8 cellular contexts compared by ENCODE assay signal in the genomic region with DNA sequence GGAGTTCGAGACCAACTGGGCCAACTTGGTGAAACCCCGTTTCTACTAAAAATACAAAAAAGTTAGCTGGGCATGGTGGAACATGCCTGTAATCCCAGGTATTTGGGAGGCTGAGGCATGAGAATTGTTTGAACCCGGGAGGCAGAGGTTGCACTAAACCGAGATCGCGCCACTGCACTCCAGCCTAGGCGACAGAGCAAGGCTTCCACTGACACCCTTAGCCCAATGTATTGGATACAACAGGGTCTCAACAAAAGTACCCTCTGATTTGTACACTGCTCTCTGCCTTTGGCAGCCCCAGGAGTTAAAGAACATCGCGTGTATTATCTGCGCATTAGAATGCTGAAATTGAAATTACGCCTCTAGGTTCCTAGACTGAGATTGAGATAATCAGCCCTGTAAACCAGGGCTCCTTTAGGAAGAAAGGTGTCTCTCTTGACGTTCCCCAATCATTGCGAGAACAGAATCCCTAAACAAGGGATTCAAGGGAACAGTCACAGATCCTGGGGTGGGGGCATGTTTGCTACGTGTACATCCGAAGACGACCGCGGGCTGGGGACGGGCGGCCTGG. TPM values are rescaled to one million over a fixed set of nuclear protein-coding genes. Genes with fewer than 3 reads are reported as not detected.
DNase-seq lines count a peak whose midpoint lies in the region; ATAC-seq, FAIRE-seq and TF ChIP-seq lines count a peak whose summit lies in the region.

No MANE protein-coding gene starts in this region.

- TF ChIP-seq CTCF in astrocyte of the spinal cord (IDR thresholded peaks at IDR 0.05; ENCODE audit: low read depth, low read length) (no peak), lower lobe of right lung (IDR thresholded peaks at IDR 0.05) (no peak), type B pancreatic cell (conservative IDR thresholded peaks at IDR 0.05) (no peak), GM13976 (IDR thresholded peaks at IDR 0.05; ENCODE audit: borderline replicate concordance, control extremely low read depth, extremely low read depth, insufficient read depth, missing control alignments) (no peak)

- intact Hi-C loops in lower lobe of right lung (cut with DNase I), result no loop called here

- peaks cover 24% of the 10 kb centered on the region for H3K4me1 Mint-ChIP-seq in type B pancreatic cell (ENCODE audit: unreplicated experiment)

- H3K9me3 Mint-ChIP-seq in type B pancreatic cell, result no peaks in the 10 kb centered on the region

- H3K27ac ChIP-seq in lower lobe of right lung, result peak overlapping the region; percentile 94

- H3K36me3 ChIP-seq in lower lobe of right lung, result no peaks in the 10 kb centered on the region

- no peaks in the 10 kb centered on the region for H3K27me3 ChIP-seq in lower lobe of right lung (ENCODE audit: low read depth)

- ATAC-seq in HG03175 (IDR thresholded peaks at IDR 0.05; ENCODE audit: unreplicated experiment) (peak; percentile 2), lower lobe of right lung (no peak), GM18498 (IDR thresholded peaks at IDR 0.05; ENCODE audit: unreplicated experiment) (no peak), GM21390 (IDR thresholded peaks at IDR 0.05; ENCODE audit: unreplicated experiment) (no peak)

- no peaks in the 10 kb centered on the region for H3K36me3 Mint-ChIP-seq in type B pancreatic cell

- in situ Hi-C loops in astrocyte of the spinal cord (cut with HindIII; ENCODE audit: low sequenced_read_pairs) (no loop called here), GM13976 (cut with MboI; ENCODE audit: low sequenced_read_pairs, unreplicated experiment) (loop anchor here (25.0 kb wide), 1 partner anchor 538 kb away; a partner anchor contains a TSS)

- peak overlapping the region; percentile 74 for H3K4me3 ChIP-seq in astrocyte of the spinal cord (ENCODE audit: low read depth, low read length)
- peak overlapping the region; percentile 82 for H3K4me3 ChIP-seq in lower lobe of right lung

- peaks cover 27% of the 10 kb centered on the region for H3K4me1 ChIP-seq in lower lobe of right lung

- peak overlapping the region; percentile 97 for H3K27ac Mint-ChIP-seq in type B pancreatic cell

- H3K4me3 Mint-ChIP-seq in type B pancreatic cell, result peak overlapping the region; percentile 95

- TF ChIP-seq POLR2A in GM12892 (IDR thresholded peaks at IDR 0.05; ENCODE audit: low read depth, low read length), result no peak

- H3K9me3 ChIP-seq in lower lobe of right lung, result no peaks in the 10 kb centered on the region

- DNase-seq in GM12892 (ENCODE audit: insufficient read length) (no peak), astrocyte of the spinal cord (ENCODE audit: low read depth, low spot score) (no peak), lower lobe of right lung (no peak), type B pancreatic cell (ENCODE audit: extremely low spot score, unreplicated experiment) (no peak), GM13976 (ENCODE audit: low spot score) (no peak)

- FAIRE-seq in GM12892 (lab: Jason Lieb, UNC), result peak; percentile 56

- no peaks in the 10 kb centered on the region for H3K27me3 Mint-ChIP-seq in type B pancreatic cell

RNA-seq across cellular contexts. Expression of a gene that starts 21.9 kb away (rescaled TPM):
- 108 TPM for polyA plus RNA-seq in GM12892 (2012; ENCODE audit: missing spikeins)
- 83.6 TPM for total RNA-seq in lower lobe of right lung
- 136 and 202 TPM in 2 replicates for total RNA-seq in type B pancreatic cell (ENCODE audit: low replicate concordance)
